Comparison of ENCODE assay signal across 30 cellular contexts in the genomic region with DNA sequence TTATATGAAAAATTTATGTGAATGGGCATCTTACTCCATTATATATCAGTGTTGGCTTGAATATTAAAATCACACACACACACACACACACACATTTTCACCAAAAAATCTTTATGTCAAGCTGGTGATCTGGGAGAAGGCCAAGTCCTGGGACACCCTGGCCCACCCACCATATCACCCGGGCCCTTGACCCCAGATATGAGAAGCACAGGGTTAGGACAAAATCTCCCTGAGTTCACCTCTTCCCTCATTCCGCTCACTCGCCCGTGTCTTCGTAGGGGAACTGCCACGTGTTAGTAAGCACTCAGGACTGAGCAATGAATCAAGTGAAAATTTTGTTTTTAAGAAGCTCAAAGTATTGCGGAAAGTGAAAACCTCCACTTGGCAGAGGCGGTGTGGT.
"Had no signal": no experiment of that assay in that cellular context is flagged by ENCODE, and none has a peak within 500 bp of the region (broad histone marks: within the 10 kb centered on the region; RNA-seq: fewer than 3 reads in every experiment).

No MANE protein-coding gene starts in this region.

- H3K9me3 ChIP-seq: adrenal gland, body of pancreas, gastrocnemius medialis had no signal

- DNase-seq: activated B cell treated with CpG ODN at 0.5 μM for 24 hours; activated CD4-positive, alpha-beta T cell treated with anti-CD3 and anti-CD28 coated beads for 48 hours; activated CD4-positive, alpha-beta T cell treated with anti-CD3 and anti-CD28 coated beads, Interleukin-2, amount 50 U/mL, for 1 hour; activated CD4-positive, alpha-beta T cell treated with anti-CD3 and anti-CD28 coated beads, Interleukin-2, amount 50 U/mL, for 48 hours; activated CD8-positive, alpha-beta memory T cell treated with anti-CD3 and anti-CD28 coated beads for 24 hours; activated CD8-positive, alpha-beta T cell treated with anti-CD3 and anti-CD28 coated beads for 36 hours; activated effector memory CD4-positive, alpha-beta T cell treated with anti-CD3 and anti-CD28 coated beads, Interleukin-2, amount 50 U/mL, for 16 hours; activated naive CD4-positive, alpha-beta T cell treated with anti-CD3 and anti-CD28 coated beads for 36 hours; activated naive CD8-positive, alpha-beta T cell treated with anti-CD3 and anti-CD28 coated beads for 36 hours; activated naive CD8-positive, alpha-beta T cell treated with anti-CD3 and anti-CD28 coated beads, Interleukin-2, amount 50 U/mL, for 24 hours; activated T-cell treated with anti-CD3 and anti-CD28 coated beads, Interleukin-2, amount 50 U/mL, for 1 hour; activated T-cell treated with anti-CD3 and anti-CD28 coated beads, Interleukin-2, amount 50 U/mL, for 48 hours; adrenal gland; aorta; body of pancreas; cortex of kidney; dermis blood vessel endothelial cell; effector CD4-positive, alpha-beta T cell; effector memory CD8-positive, alpha-beta T cell; erythroblast; foreskin keratinocyte; gastrocnemius medialis; glutamatergic neuron; T-helper 17 cell; T1000; WERI-Rb-1 had no signal

- FAIRE-seq: colon had no signal

- ATAC-seq: activated CD4-positive, CD25-positive, alpha-beta regulatory T cell treated with anti-CD3 and anti-CD28 coated beads, Interleukin-2, amount 50 U/mL, for 24 hours; activated CD8-positive, alpha-beta T cell treated with anti-CD3 and anti-CD28 coated beads for 36 hours; activated naive CD8-positive, alpha-beta T cell treated with anti-CD3 and anti-CD28 coated beads, Interleukin-2, amount 50 U/mL, for 24 hours; body of pancreas; effector memory CD8-positive, alpha-beta T cell; foreskin keratinocyte; gastrocnemius medialis; heart left ventricle; T-helper 17 cell had no signal

- H3K27ac ChIP-seq: adrenal gland, body of pancreas, esophagus muscularis mucosa, foreskin keratinocyte, gastrocnemius medialis, heart left ventricle, WERI-Rb-1 had no signal

- H3K36me3 ChIP-seq: adrenal gland, esophagus muscularis mucosa, gastrocnemius medialis, heart left ventricle had no signal

- H3K4me1 ChIP-seq: adrenal gland, body of pancreas, foreskin keratinocyte, gastrocnemius medialis, heart left ventricle had no signal

- H3K4me3 ChIP-seq: adrenal gland, body of pancreas, esophagus muscularis mucosa, gastrocnemius medialis, heart left ventricle had no signal

- H3K27me3 ChIP-seq: adrenal gland, body of pancreas, esophagus muscularis mucosa, foreskin keratinocyte, gastrocnemius medialis, heart left ventricle had no signal
